Comparison of ENCODE assay signal across 27 cellular contexts in genomic region chr7:158309844-158310763, GRCh38.
"Had no signal": no experiment of that assay in that cellular context is flagged by ENCODE, and none has a peak within 500 bp of the region (broad histone marks: within the 10 kb centered on the region; RNA-seq: fewer than 3 reads in every experiment).

No MANE protein-coding gene starts in this region.

- H3K36me3 ChIP-seq: brain microvascular endothelial cell, cardiac muscle cell, SJCRH30 had no signal

- H3K4me1 ChIP-seq: SJCRH30 had no signal

- H3K27ac ChIP-seq: brain microvascular endothelial cell, cardiac muscle cell, SJCRH30, VCaP had no signal

- DNase-seq: activated CD4-positive, alpha-beta memory T cell treated with anti-CD3 and anti-CD28 coated beads, Interleukin-2, amount 10 ng/mL, durations not matched to agents 7 days and 5 days; activated CD4-positive, alpha-beta T cell treated with anti-CD3 and anti-CD28 coated beads for 36 hours; activated CD4-positive, alpha-beta T cell treated with anti-CD3 and anti-CD28 coated beads, Interleukin-2, amount 50 U/mL, for 1 hour; activated effector memory CD4-positive, alpha-beta T cell treated with anti-CD3 and anti-CD28 coated beads, Interleukin-2, amount 50 U/mL, for 16 hours; activated naive CD4-positive, alpha-beta T cell treated with anti-CD3 and anti-CD28 coated beads for 36 hours; activated T-cell treated with anti-CD3 and anti-CD28 coated beads, Interleukin-2, amount 50 U/mL, for 4 hours; amygdala; brain microvascular endothelial cell; cerebellar nuclear complex; KG1; NCI-H1092; NCI-H1417; NCI-H1930; NCI-H2107; NCI-H2171 treated with DMSO at 0.1 percent for 48 hours; NCI-H226; NCI-H526; NCI-H82; OCI-M1; RPMI8226; SJCRH30; SK-N-SH; T-helper 1 cell had no signal

- ATAC-seq: activated CD4-positive, alpha-beta T cell treated with anti-CD3 and anti-CD28 coated beads for 36 hours; activated T-cell treated with anti-CD3 and anti-CD28 coated beads, Interleukin-2, amount 50 U/mL, for 4 hours; Panc1; Right ventricle myocardium inferior had no signal

- H3K27me3 ChIP-seq: brain microvascular endothelial cell, cardiac muscle cell, SJCRH30 had no signal

- H3K4me3 ChIP-seq: cardiac muscle cell, SJCRH30 had no signal
